In genomic region chr5:112691758-112692157, GRCh38 we compare ENCODE assay signal across 10 cellular contexts. TPM values are rescaled to one million over a fixed set of nuclear protein-coding genes. Genes with fewer than 3 reads are reported as not detected.
DNase-seq lines count a peak whose midpoint lies in the region; ATAC-seq and TF ChIP-seq lines count a peak whose summit lies in the region.
"Had no signal": no experiment of that assay in that cellular context is flagged by ENCODE, and none has a peak within 500 bp of the region (broad histone marks: within the 10 kb centered on the region; RNA-seq: fewer than 3 reads in every experiment).

No MANE protein-coding gene starts in this region.

- TF ChIP-seq CTCF in natural killer cell (IDR thresholded peaks at IDR 0.05) = no peak

- H3K36me3 Mint-ChIP-seq in activated T-helper 1 cell treated with anti-CD3 and anti-CD28 coated beads, Interleukin-12 subunit alpha, Interleukin-12 subunit beta, Interleukin-2, Interleukin-4 antibody, amounts not matched to agents 30 ng/mL and 10 ng/mL and 1 ng/mL, durations not matched to agents 14 hours and 24 hours and 36 hours (ENCODE audit: low read depth) = no peaks in the 10 kb centered on the region
- no peaks in the 10 kb centered on the region for H3K36me3 Mint-ChIP-seq in natural killer cell

- H3K4me3 Mint-ChIP-seq in activated T-helper 1 cell treated with anti-CD3 and anti-CD28 coated beads, Interleukin-12 subunit alpha, Interleukin-12 subunit beta, Interleukin-2, Interleukin-4 antibody, amounts not matched to agents 30 ng/mL and 10 ng/mL and 1 ng/mL, durations not matched to agents 14 hours and 24 hours and 36 hours = no peak overlapping the region
- H3K4me3 Mint-ChIP-seq in natural killer cell = no peak overlapping the region
- H3K4me3 Mint-ChIP-seq: B cell had no signal

- H3K27ac Mint-ChIP-seq in activated T-helper 1 cell treated with anti-CD3 and anti-CD28 coated beads, Interleukin-12 subunit alpha, Interleukin-12 subunit beta, Interleukin-2, Interleukin-4 antibody, amounts not matched to agents 30 ng/mL and 10 ng/mL and 1 ng/mL, durations not matched to agents 14 hours and 24 hours and 36 hours = no peak overlapping the region
- H3K27ac Mint-ChIP-seq in natural killer cell = no peak overlapping the region
- H3K27ac Mint-ChIP-seq: B cell had no signal

- intact Hi-C loops in activated T-helper 1 cell treated with anti-CD3 and anti-CD28 coated beads, Interleukin-12 subunit alpha, Interleukin-12 subunit beta, Interleukin-2, Interleukin-4 antibody, amounts not matched to agents 30 ng/mL and 10 ng/mL and 1 ng/mL, durations not matched to agents 14 hours and 24 hours and 36 hours (cut with micrococcal nuclease) = loop anchor here (1.0 to 10.0 kb wide), 3 partner anchors 66 to 913 kb away; no protein-coding TSS in a partner anchor
- intact Hi-C loops in natural killer cell (cut with micrococcal nuclease) = loop anchor here (1.0 kb wide), 1 partner anchor 66 kb away; no protein-coding TSS in a partner anchor

- no peaks in the 10 kb centered on the region for H3K4me1 Mint-ChIP-seq in activated T-helper 1 cell treated with anti-CD3 and anti-CD28 coated beads, Interleukin-12 subunit alpha, Interleukin-12 subunit beta, Interleukin-2, Interleukin-4 antibody, amounts not matched to agents 30 ng/mL and 10 ng/mL and 1 ng/mL, durations not matched to agents 14 hours and 24 hours and 36 hours (ENCODE audit: low read depth)
- no peaks in the 10 kb centered on the region for H3K4me1 Mint-ChIP-seq in natural killer cell

- peaks cover 36% of the 10 kb centered on the region for H3K27me3 Mint-ChIP-seq in activated T-helper 1 cell treated with anti-CD3 and anti-CD28 coated beads, Interleukin-12 subunit alpha, Interleukin-12 subunit beta, Interleukin-2, Interleukin-4 antibody, amounts not matched to agents 30 ng/mL and 10 ng/mL and 1 ng/mL, durations not matched to agents 14 hours and 24 hours and 36 hours (ENCODE audit: insufficient read depth)
- H3K27me3 Mint-ChIP-seq in natural killer cell (ENCODE audit: low read depth in 2 of 2) = peaks cover 29 to 73% of the 10 kb centered on the region in 2 donors

- no peaks in the 10 kb centered on the region for H3K9me3 Mint-ChIP-seq in activated T-helper 1 cell treated with anti-CD3 and anti-CD28 coated beads, Interleukin-12 subunit alpha, Interleukin-12 subunit beta, Interleukin-2, Interleukin-4 antibody, amounts not matched to agents 30 ng/mL and 10 ng/mL and 1 ng/mL, durations not matched to agents 14 hours and 24 hours and 36 hours
- H3K9me3 Mint-ChIP-seq in natural killer cell = no peaks in the 10 kb centered on the region

- ATAC-seq in natural killer cell (peak in 2 of 3 donors; percentile 45 to 61), HG03039 (IDR thresholded peaks at IDR 0.05; ENCODE audit: unreplicated experiment) (no peak)

- DNase-seq in SIG-M5 treated with dmso at 0.1 percent for 504 hours (lab: John Stamatoyannopoulos, UW; ENCODE audit: unreplicated experiment) = peak; percentile 76
- no peak for DNase-seq in SIG-M5 (lab: John Stamatoyannopoulos, UW)
- peak; percentile 90 to 92 for DNase-seq in Kasumi-1 (lab: John Stamatoyannopoulos, UW)
- peak; percentile 13 for DNase-seq in activated T-helper 1 cell treated with anti-CD3 and anti-CD28 coated beads, Interleukin-12 subunit alpha, Interleukin-12 subunit beta, Interleukin-2, Interleukin-4 antibody, amounts not matched to agents 30 ng/mL and 10 ng/mL and 1 ng/mL, durations not matched to agents 14 hours and 24 hours and 36 hours (ENCODE audit: low spot score)
- DNase-seq in natural killer cell = no peak
- DNase-seq in NCI-H2196 treated with DMSO at 0.1 percent for 48 hours (lab: John Stamatoyannopoulos, UW; ENCODE audit: unreplicated experiment) = no peak
- no peak for DNase-seq in NCI-H2081 treated with DMSO at 0.1 percent for 48 hours (lab: John Stamatoyannopoulos, UW)
- DNase-seq: NK-92 treated with Interleukin-12 subunit alpha and Interleukin-12 subunit beta, amount 100 ng/mL, for 24 hours had no signal

RNA-seq across cellular contexts. Expression of gene APC, which starts 45.9 kb away (rescaled TPM):
- 20.3 and 24.4 TPM in 2 replicates for total RNA-seq in activated T-helper 1 cell treated with anti-CD3 and anti-CD28 coated beads, Interleukin-12 subunit alpha, Interleukin-12 subunit beta, Interleukin-2, Interleukin-4 antibody, amounts not matched to agents 30 ng/mL and 10 ng/mL and 1 ng/mL, durations not matched to agents 14 hours and 24 hours and 36 hours
- total RNA-seq in natural killer cell = 10 to 100 TPM; 40.1 to 52.3 (median 49.0) TPM

Comparison
In these comparisons a context has a peak if more than half of its experiments do, and no peak if none do; other contexts are left out.
1. DNase-seq: peak in SIG-M5 treated with dmso at 0.1 percent for 504 hours (single experiment), Kasumi-1 (2 of 2) and activated T-helper 1 cell treated with anti-CD3 and anti-CD28 coated beads, Interleukin-12 subunit alpha, Interleukin-12 subunit beta, Interleukin-2, Interleukin-4 antibody, amounts not matched to agents 30 ng/mL and 10 ng/mL and 1 ng/mL, durations not matched to agents 14 hours and 24 hours and 36 hours (single experiment); none in SIG-M5 (single experiment), natural killer cell (single experiment), NCI-H2196 treated with DMSO at 0.1 percent for 48 hours (single experiment) and NCI-H2081 treated with DMSO at 0.1 percent for 48 hours (single experiment).